1 cellular context compared by ENCODE assay signal in the genomic region with DNA sequence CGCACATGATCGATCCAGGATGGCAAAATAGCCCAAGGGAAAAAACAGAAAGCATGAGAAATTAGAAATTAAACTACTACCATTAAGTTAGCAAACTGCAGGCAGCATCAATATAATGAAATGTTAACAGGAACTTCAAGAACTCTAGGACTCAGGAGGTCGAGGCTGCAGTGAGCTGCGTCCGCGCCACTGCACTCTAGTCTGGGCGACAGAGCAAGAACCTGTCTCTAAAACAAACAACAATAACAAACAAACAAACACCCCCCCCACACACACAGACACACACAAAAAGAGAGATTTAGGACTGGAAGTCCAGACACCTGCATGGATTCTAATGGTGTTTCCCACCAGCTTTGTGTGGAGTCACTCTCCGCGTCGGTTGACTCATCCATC.
TF ChIP-seq lines count a peak whose summit lies in the region.

No MANE protein-coding gene starts in this region.

TF ChIP-seq in HepG2, 621 proteins besides CTCF, POLR2A, EP300 and RAD21:
- TF ChIP-seq FOXK2 (IDR thresholded peaks at IDR 0.05) (no peak), ATM (IDR thresholded peaks at IDR 0.05; ENCODE audit: borderline replicate concordance) (no peak), PHF21A (CRISPR knock-in tag; IDR thresholded peaks at IDR 0.05) (peak; percentile 33; the same call in 1 of the 2 replicates), HNRNPL (IDR thresholded peaks at IDR 0.05; ENCODE audit: low read depth, low read length) (no peak), ELF3 (CRISPR knock-in tag; IDR thresholded peaks at IDR 0.05) (0 out of 2 replicates have a peak, but pooled peaks have one; percentile 1), NFE2L2 (IDR thresholded peaks at IDR 0.05; ENCODE audit: low read length) (no peak), TARDBP (CRISPR knock-in tag; IDR thresholded peaks at IDR 0.05) (no peak), MYNN (CRISPR knock-in tag; IDR thresholded peaks at IDR 0.05; ENCODE audit: low read depth) (no peak), ZSCAN9 (CRISPR knock-in tag; IDR thresholded peaks at IDR 0.05; ENCODE audit: borderline replicate concordance) (0 out of 2 replicates have a peak, but pooled peaks have one; percentile 10), ZNF230 (CRISPR knock-in tag; IDR thresholded peaks at IDR 0.05) (0 out of 2 replicates have a peak, but pooled peaks have one; percentile 4), ZNF746 (CRISPR knock-in tag; IDR thresholded peaks at IDR 0.05) (no peak), CBX5 (CRISPR knock-in tag; IDR thresholded peaks at IDR 0.05; ENCODE audit: borderline replicate concordance) (no peak), KAT8 (CRISPR knock-in tag; IDR thresholded peaks at IDR 0.05) (no peak), ZBTB38 (CRISPR knock-in tag; IDR thresholded peaks at IDR 0.05) (peak; percentile 58; the same call in 1 of the 2 replicates), ZNF724P (CRISPR knock-in tag; IDR thresholded peaks at IDR 0.05; ENCODE audit: borderline replicate concordance) (no peak), CC2D1A (CRISPR knock-in tag; IDR thresholded peaks at IDR 0.05) (no peak), ZNF614 (CRISPR knock-in tag; IDR thresholded peaks at IDR 0.05; ENCODE audit: borderline replicate concordance) (no peak), ZNF615 (CRISPR knock-in tag; IDR thresholded peaks at IDR 0.05; ENCODE audit: borderline replicate concordance) (0 out of 2 replicates have a peak, but pooled peaks have one; percentile 22), FOXC1 (CRISPR knock-in tag; IDR thresholded peaks at IDR 0.05; ENCODE audit: borderline replicate concordance) (no peak), MED1 (CRISPR knock-in tag; IDR thresholded peaks at IDR 0.05) (0 out of 2 replicates have a peak, but pooled peaks have one; percentile 9), FLYWCH1 (CRISPR knock-in tag; IDR thresholded peaks at IDR 0.05) (no peak), CREB1 (IDR thresholded peaks at IDR 0.05) (no peak), CREB1 (CRISPR knock-in tag; IDR thresholded peaks at IDR 0.05) (0 out of 2 replicates have a peak, but pooled peaks have one; percentile 53), RARG (CRISPR knock-in tag; IDR thresholded peaks at IDR 0.05; ENCODE audit: low read depth) (no peak), PTBP1 (IDR thresholded peaks at IDR 0.05; ENCODE audit: low read depth, low read length, poor library complexity, severe bottlenecking) (no peak), ZNF350 (CRISPR knock-in tag; IDR thresholded peaks at IDR 0.05; ENCODE audit: borderline replicate concordance, low read depth) (0 out of 2 replicates have a peak, but pooled peaks have one; percentile 9), NR2F6 (IDR thresholded peaks at IDR 0.05) (0 out of 2 replicates have a peak, but pooled peaks have one; percentile 9), NR2F6 (CRISPR knock-in tag; IDR thresholded peaks at IDR 0.05) (no peak), CCAR2 (optimal IDR thresholded peaks at IDR 0.05; ENCODE audit: low read depth, low read length) (peak; percentile 13), ZNF160 (CRISPR knock-in tag; IDR thresholded peaks at IDR 0.05) (no peak), IKZF4 (CRISPR knock-in tag; IDR thresholded peaks at IDR 0.05; ENCODE audit: borderline replicate concordance, low read depth, not compliant biosample characterization) (peak; percentile 21), ARID2 (CRISPR knock-in tag; IDR thresholded peaks at IDR 0.05; ENCODE audit: borderline replicate concordance) (0 out of 2 replicates have a peak, but pooled peaks have one; percentile 63), ZNF766 (CRISPR knock-in tag; IDR thresholded peaks at IDR 0.05; ENCODE audit: borderline replicate concordance) (no peak), PHB2 (IDR thresholded peaks at IDR 0.05; ENCODE audit: partially characterized antibody) (no peak), GFI1 (CRISPR knock-in tag; IDR thresholded peaks at IDR 0.05; ENCODE audit: borderline replicate concordance) (0 out of 2 replicates have a peak, but pooled peaks have one; percentile 43), ZNF563 (CRISPR knock-in tag; IDR thresholded peaks at IDR 0.05) (no peak), ZNF180 (CRISPR knock-in tag; IDR thresholded peaks at IDR 0.05; ENCODE audit: borderline replicate concordance, low read depth) (0 out of 2 replicates have a peak, but pooled peaks have one; percentile 55), ZSCAN30 (CRISPR knock-in tag; IDR thresholded peaks at IDR 0.05) (0 out of 2 replicates have a peak, but pooled peaks have one; percentile 65), BCL6 (CRISPR knock-in tag; IDR thresholded peaks at IDR 0.05) (0 out of 2 replicates have a peak, but pooled peaks have one; percentile 1), RARA (CRISPR knock-in tag; IDR thresholded peaks at IDR 0.05) (no peak)
- TF ChIP-seq, protein P1, sequence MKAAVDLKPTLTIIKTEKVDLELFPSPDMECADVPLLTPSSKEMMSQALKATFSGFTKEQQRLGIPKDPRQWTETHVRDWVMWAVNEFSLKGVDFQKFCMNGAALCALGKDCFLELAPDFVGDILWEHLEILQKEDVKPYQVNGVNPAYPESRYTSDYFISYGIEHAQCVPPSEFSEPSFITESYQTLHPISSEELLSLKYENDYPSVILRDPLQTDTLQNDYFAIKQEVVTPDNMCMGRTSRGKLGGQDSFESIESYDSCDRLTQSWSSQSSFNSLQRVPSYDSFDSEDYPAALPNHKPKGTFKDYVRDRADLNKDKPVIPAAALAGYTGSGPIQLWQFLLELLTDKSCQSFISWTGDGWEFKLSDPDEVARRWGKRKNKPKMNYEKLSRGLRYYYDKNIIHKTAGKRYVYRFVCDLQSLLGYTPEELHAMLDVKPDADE (CRISPR knock-in tag; IDR thresholded peaks at IDR 0.05), result no peak
- TF ChIP-seq, protein P2, sequence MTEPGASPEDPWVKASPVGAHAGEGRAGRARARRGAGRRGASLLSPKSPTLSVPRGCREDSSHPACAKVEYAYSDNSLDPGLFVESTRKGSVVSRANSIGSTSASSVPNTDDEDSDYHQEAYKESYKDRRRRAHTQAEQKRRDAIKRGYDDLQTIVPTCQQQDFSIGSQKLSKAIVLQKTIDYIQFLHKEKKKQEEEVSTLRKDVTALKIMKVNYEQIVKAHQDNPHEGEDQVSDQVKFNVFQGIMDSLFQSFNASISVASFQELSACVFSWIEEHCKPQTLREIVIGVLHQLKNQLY (CRISPR knock-in tag; IDR thresholded peaks at IDR 0.05), result 0 out of 2 replicates have a peak, but pooled peaks have one; percentile 16
- TF ChIP-seq, protein P3, sequence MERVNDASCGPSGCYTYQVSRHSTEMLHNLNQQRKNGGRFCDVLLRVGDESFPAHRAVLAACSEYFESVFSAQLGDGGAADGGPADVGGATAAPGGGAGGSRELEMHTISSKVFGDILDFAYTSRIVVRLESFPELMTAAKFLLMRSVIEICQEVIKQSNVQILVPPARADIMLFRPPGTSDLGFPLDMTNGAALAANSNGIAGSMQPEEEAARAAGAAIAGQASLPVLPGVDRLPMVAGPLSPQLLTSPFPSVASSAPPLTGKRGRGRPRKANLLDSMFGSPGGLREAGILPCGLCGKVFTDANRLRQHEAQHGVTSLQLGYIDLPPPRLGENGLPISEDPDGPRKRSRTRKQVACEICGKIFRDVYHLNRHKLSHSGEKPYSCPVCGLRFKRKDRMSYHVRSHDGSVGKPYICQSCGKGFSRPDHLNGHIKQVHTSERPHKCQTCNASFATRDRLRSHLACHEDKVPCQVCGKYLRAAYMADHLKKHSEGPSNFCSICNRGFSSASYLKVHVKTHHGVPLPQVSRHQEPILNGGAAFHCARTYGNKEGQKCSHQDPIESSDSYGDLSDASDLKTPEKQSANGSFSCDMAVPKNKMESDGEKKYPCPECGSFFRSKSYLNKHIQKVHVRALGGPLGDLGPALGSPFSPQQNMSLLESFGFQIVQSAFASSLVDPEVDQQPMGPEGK (CRISPR knock-in tag; IDR thresholded peaks at IDR 0.05), result no peak
- TF ChIP-seq, protein P4, sequence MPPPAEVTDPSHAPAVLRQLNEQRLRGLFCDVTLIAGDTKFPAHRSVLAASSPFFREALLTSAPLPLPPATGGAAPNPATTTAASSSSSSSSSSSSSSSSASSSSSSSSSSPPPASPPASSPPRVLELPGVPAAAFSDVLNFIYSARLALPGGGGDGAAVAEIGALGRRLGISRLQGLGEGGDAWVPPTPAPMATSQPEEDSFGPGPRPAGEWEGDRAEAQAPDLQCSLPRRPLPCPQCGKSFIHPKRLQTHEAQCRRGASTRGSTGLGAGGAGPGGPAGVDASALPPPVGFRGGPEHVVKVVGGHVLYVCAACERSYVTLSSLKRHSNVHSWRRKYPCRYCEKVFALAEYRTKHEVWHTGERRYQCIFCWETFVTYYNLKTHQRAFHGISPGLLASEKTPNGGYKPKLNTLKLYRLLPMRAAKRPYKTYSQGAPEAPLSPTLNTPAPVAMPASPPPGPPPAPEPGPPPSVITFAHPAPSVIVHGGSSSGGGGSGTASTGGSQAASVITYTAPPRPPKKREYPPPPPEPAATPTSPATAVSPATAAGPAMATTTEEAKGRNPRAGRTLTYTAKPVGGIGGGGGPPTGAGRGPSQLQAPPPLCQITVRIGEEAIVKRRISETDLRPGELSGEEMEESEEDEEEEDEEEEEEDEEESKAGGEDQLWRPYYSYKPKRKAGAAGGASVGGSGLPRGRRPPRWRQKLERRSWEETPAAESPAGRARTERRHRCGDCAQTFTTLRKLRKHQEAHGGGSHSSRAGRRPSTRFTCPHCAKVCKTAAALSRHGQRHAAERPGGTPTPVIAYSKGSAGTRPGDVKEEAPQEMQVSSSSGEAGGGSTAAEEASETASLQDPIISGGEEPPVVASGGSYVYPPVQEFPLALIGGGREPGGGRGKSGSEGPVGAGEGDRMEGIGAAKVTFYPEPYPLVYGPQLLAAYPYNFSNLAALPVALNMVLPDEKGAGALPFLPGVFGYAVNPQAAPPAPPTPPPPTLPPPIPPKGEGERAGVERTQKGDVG (CRISPR knock-in tag; IDR thresholded peaks at IDR 0.05; ENCODE audit: borderline replicate concordance), result no peak
- TF ChIP-seq, protein P5, sequence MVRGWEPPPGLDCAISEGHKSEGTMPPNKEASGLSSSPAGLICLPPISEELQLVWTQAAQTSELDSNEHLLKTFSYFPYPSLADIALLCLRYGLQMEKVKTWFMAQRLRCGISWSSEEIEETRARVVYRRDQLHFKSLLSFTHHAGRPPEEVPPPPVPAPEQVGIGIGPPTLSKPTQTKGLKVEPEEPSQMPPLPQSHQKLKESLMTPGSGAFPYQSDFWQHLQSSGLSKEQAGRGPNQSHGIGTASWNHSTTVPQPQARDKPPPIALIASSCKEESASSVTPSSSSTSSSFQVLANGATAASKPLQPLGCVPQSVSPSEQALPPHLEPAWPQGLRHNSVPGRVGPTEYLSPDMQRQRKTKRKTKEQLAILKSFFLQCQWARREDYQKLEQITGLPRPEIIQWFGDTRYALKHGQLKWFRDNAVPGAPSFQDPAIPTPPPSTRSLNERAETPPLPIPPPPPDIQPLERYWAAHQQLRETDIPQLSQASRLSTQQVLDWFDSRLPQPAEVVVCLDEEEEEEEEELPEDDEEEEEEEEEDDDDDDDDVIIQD (CRISPR knock-in tag; IDR thresholded peaks at IDR 0.05; ENCODE audit: low read depth), result 0 out of 2 replicates have a peak, but pooled peaks have one; percentile 9
